In the genomic region with DNA sequence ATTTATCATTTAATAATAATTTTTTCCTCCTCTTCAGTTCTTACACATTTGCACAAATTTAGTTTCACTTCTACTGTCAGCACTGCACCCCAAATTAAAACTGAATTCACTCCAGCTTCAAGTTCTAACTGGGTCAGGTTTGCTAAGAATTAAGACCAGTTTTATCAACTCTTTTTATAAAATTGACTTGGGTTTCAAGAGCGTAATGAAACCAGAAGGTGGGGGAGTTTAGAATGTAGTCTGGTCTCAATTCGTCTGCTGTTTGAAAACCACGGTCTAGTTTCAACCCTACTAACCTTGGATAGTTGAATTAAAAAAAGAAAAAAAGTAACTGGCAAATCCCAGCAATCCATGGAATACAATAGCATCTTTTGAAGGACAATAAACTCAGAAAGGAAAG, we compare ENCODE assay signal across 25 cellular contexts. TPM values are rescaled to one million over a fixed set of nuclear protein-coding genes. Genes with fewer than 3 reads are reported as not detected.
A peak's percentile ranks its signal among the peaks of the same experiment; 100 is the strongest.
DNase-seq lines count a peak whose midpoint lies in the region; ATAC-seq and TF ChIP-seq lines count a peak whose summit lies in the region.
"Had no signal": no experiment of that assay in that cellular context is flagged by ENCODE, and none has a peak within 500 bp of the region (broad histone marks: within the 10 kb centered on the region; RNA-seq: fewer than 3 reads in every experiment).

No MANE protein-coding gene starts in this region.

- no peaks in the 10 kb centered on the region for H3K79me2 ChIP-seq in H9 (ENCODE audit: insufficient read depth, low read length)

- CTCF ChIA-PET in activated CD4-positive, alpha-beta T cell treated with anti-CD3 and anti-CD28 coated beads for 36 hours (lab: Charles Lee): interaction anchor here (1.2 to 1.9 kb wide), 2 partner anchors 10 to 14 kb away, joined by 3 to 5 read pairs; partner anchors contain the start of gene CTLA4
- CTCF ChIA-PET in CD4-positive, alpha-beta T cell (lab: Charles Lee): interaction anchor here (0.7 to 1.4 kb wide), 2 partner anchors 19 to 56 kb away, joined by 3 read pairs; no protein-coding TSS in a partner anchor
- CTCF ChIA-PET in activated CD4-positive, alpha-beta memory T cell treated with anti-CD3 and anti-CD28 coated beads for 36 hours (lab: Charles Lee): interaction anchor here (0.8 to 5.9 kb wide), 5 partner anchors 8 to 113 kb away, joined by 3 to 66 read pairs (median 3); partner anchors contain the start of gene CTLA4

- H3K9ac ChIP-seq in H9 (ENCODE audit: extremely low read depth, insufficient read length, low read length): no peak overlapping the region

- no peak overlapping the region for H2BK15ac ChIP-seq in H9 (ENCODE audit: low read depth, low read length)

- no peak for DNase-seq in activated CD4-positive, alpha-beta T cell treated with anti-CD3 and anti-CD28 coated beads for 36 hours
- no peak for DNase-seq in activated CD4-positive, alpha-beta T cell treated with anti-CD3 and anti-CD28 coated beads for 48 hours
- DNase-seq in CD4-positive, alpha-beta T cell: no peak
- DNase-seq in activated CD4-positive, alpha-beta memory T cell treated with anti-CD3 and anti-CD28 coated beads for 36 hours: no peak
- no peak for DNase-seq in effector memory CD4-positive, alpha-beta T cell
- DNase-seq in mesothelial cell of epicardium (ENCODE audit: low spot score in 2 of 2, unreplicated experiment in 2 of 2) (no peak), NCI-H2081 treated with DMSO at 0.1 percent for 48 hours (lab: John Stamatoyannopoulos, UW) (no peak), H9 (no peak)
- DNase-seq: amniotic stem cell; Karpas-422; left colon; mesendoderm; naive thymus-derived CD8-positive, alpha-beta T cell; NCI-H1048; NCI-H1930; NCI-H2227 treated with DMSO at 0.1 percent for 48 hours; NCI-H774; spleen; stimulated activated CD4-positive, alpha-beta T cell treated with anti-CD3 and anti-CD28 coated beads, Interleukin-4, amount 100 ng/mL, for 24 hours; stomach; transverse colon had no signal

- H3K9me3 ChIP-seq in CD4-positive, alpha-beta T cell (ENCODE audit: control insufficient read depth, low read length): no peaks in the 10 kb centered on the region
- no peaks in the 10 kb centered on the region for H3K9me3 ChIP-seq in effector memory CD4-positive, alpha-beta T cell (ENCODE audit: control insufficient read depth, low read length)
- H3K9me3 ChIP-seq in H9 (ENCODE audit: control insufficient read depth, low read depth, low read length): no peaks in the 10 kb centered on the region
- H3K9me3 ChIP-seq: spleen, stomach, transverse colon had no signal

- no peak overlapping the region for H4K91ac ChIP-seq in H9 (ENCODE audit: insufficient read length, low read depth, low read length)

- no peaks in the 10 kb centered on the region for H3K27me3 Mint-ChIP-seq in activated CD4-positive, alpha-beta T cell treated with anti-CD3 and anti-CD28 coated beads for 36 hours
- H3K27me3 Mint-ChIP-seq in CD4-positive, alpha-beta T cell: no peaks in the 10 kb centered on the region
- H3K27me3 Mint-ChIP-seq in activated CD4-positive, alpha-beta memory T cell treated with anti-CD3 and anti-CD28 coated beads for 36 hours: no peaks in the 10 kb centered on the region
- peaks cover 28% of the 10 kb centered on the region for H3K27me3 Mint-ChIP-seq in mesothelial cell of epicardium (ENCODE audit: low read depth)
- H3K27me3 Mint-ChIP-seq in H9 (ENCODE audit: low read depth): no peaks in the 10 kb centered on the region; the same call in 1 of the 2 replicates
- H3K27me3 Mint-ChIP-seq: naive thymus-derived CD8-positive, alpha-beta T cell had no signal

- no peaks in the 10 kb centered on the region for H3K27me3 ChIP-seq in CD4-positive, alpha-beta T cell (ENCODE audit: control insufficient read depth, insufficient read depth, low read length)
- H3K27me3 ChIP-seq in effector memory CD4-positive, alpha-beta T cell (replicated peaks; ENCODE audit: control insufficient read depth, insufficient read depth, low read length, poor library complexity, severe bottlenecking): no peaks in the 10 kb centered on the region
- H3K27me3 ChIP-seq in H9 (ENCODE audit: insufficient read depth, low read length): no peaks in the 10 kb centered on the region
- H3K27me3 ChIP-seq: cardiac muscle cell, spleen, stomach, transverse colon had no signal

- H2BK5ac ChIP-seq in H9 (ENCODE audit: insufficient read length, low read length): no peak overlapping the region

- no peak overlapping the region for H2BK12ac ChIP-seq in H9 (ENCODE audit: insufficient read length, low read depth, low read length)

- H3K23me2 ChIP-seq in H9 (ENCODE audit: insufficient read length, low read depth, low read length, poor library complexity, severe bottlenecking): no peaks in the 10 kb centered on the region

- no peak overlapping the region for H3K23ac ChIP-seq in H9 (ENCODE audit: insufficient read length, low read depth, low read length)

- no CpG with 5 or more reads among the region's 3 CpGs for WGBS in H9 (ENCODE audit: extremely low coverage, insufficient read length, low lambda C conversion rate)

- intact Hi-C loops in activated CD4-positive, alpha-beta T cell treated with anti-CD3 and anti-CD28 coated beads for 36 hours (cut with DNase I, micrococcal nuclease): loop anchor here (1.0 kb wide), 4 partner anchors 18 to 57 kb away; no protein-coding TSS in a partner anchor
- intact Hi-C loops in CD4-positive, alpha-beta T cell (cut with DNase I, micrococcal nuclease): no loop called here
- intact Hi-C loops in activated CD4-positive, alpha-beta memory T cell treated with anti-CD3 and anti-CD28 coated beads for 36 hours (cut with micrococcal nuclease): loop anchor here (1.0 kb wide), 5 partner anchors 18 to 55 kb away; no protein-coding TSS in a partner anchor

- H2BK20ac ChIP-seq in H9 (ENCODE audit: low read depth, low read length, poor library complexity, severe bottlenecking): no peak overlapping the region

- no peak overlapping the region for H3K56ac ChIP-seq in H9 (ENCODE audit: insufficient read length, low read depth, low read length)

- H3K4me1 Mint-ChIP-seq in activated CD4-positive, alpha-beta T cell treated with anti-CD3 and anti-CD28 coated beads for 36 hours: peaks cover 70% of the 10 kb centered on the region
- peaks cover 53% of the 10 kb centered on the region for H3K4me1 Mint-ChIP-seq in CD4-positive, alpha-beta T cell (ENCODE audit: low read depth)
- H3K4me1 Mint-ChIP-seq in activated CD4-positive, alpha-beta memory T cell treated with anti-CD3 and anti-CD28 coated beads for 36 hours (ENCODE audit: low read depth): peaks cover 68% of the 10 kb centered on the region
- H3K4me1 Mint-ChIP-seq in mesothelial cell of epicardium: no peaks in the 10 kb centered on the region
- H3K4me1 Mint-ChIP-seq in H9: no peaks in the 10 kb centered on the region
- H3K4me1 Mint-ChIP-seq: B cell had no signal

- H3K14ac ChIP-seq in H9 (ENCODE audit: insufficient read depth, low read length): no peak overlapping the region

- H3K9me3 Mint-ChIP-seq in activated CD4-positive, alpha-beta T cell treated with anti-CD3 and anti-CD28 coated beads for 36 hours (ENCODE audit: low read depth): peaks cover 10% of the 10 kb centered on the region
- no peaks in the 10 kb centered on the region for H3K9me3 Mint-ChIP-seq in CD4-positive, alpha-beta T cell
- H3K9me3 Mint-ChIP-seq in activated CD4-positive, alpha-beta memory T cell treated with anti-CD3 and anti-CD28 coated beads for 36 hours: no peaks in the 10 kb centered on the region
- H3K9me3 Mint-ChIP-seq in mesothelial cell of epicardium (no peaks in the 10 kb centered on the region), H9 (no peaks in the 10 kb centered on the region)
- H3K9me3 Mint-ChIP-seq: naive thymus-derived CD8-positive, alpha-beta T cell had no signal

- TF ChIP-seq CTCF in CD4-positive, alpha-beta T cell (IDR thresholded peaks at IDR 0.05): no peak
- no peak for TF ChIP-seq CTCF in mesothelial cell of epicardium (IDR thresholded peaks at IDR 0.05; ENCODE audit: unreplicated experiment)
- TF ChIP-seq CTCF in H9 (conservative IDR thresholded peaks at IDR 0.05): no peak

- H3T11ph ChIP-seq in H9 (ENCODE audit: low read length): no peak overlapping the region

- H4K20me1 ChIP-seq in H9 (ENCODE audit: control insufficient read depth, insufficient read depth, insufficient read length): no peaks in the 10 kb centered on the region

- no peak overlapping the region for H3K4ac ChIP-seq in H9 (ENCODE audit: low read depth, low read length)

- no peak overlapping the region for H4K5ac ChIP-seq in H9 (ENCODE audit: insufficient read length, low read depth, low read length)

- peak; percentile 50 for ATAC-seq in activated CD4-positive, alpha-beta T cell treated with anti-CD3 and anti-CD28 coated beads for 36 hours
- ATAC-seq in CD4-positive, alpha-beta T cell (ENCODE audit: poor library complexity): peak; percentile 38
- ATAC-seq: left colon; naive thymus-derived CD8-positive, alpha-beta T cell; Right ventricle myocardium inferior had no signal

- POLR2A ChIA-PET in activated CD4-positive, alpha-beta T cell treated with anti-CD3 and anti-CD28 coated beads for 36 hours (lab: Charles Lee): interaction anchor here (0.8 to 3.6 kb wide), 2 partner anchors 15 to 81 kb away, joined by 3 to 21 read pairs; partner anchors contain the start of gene CTLA4
- POLR2A ChIA-PET in CD4-positive, alpha-beta T cell (lab: Charles Lee): interaction anchor here (1.0 to 1.8 kb wide), 2 partner anchors 9 to 14 kb away, joined by 4 to 8 read pairs; partner anchors contain the start of gene CTLA4
- POLR2A ChIA-PET in activated CD4-positive, alpha-beta memory T cell treated with anti-CD3 and anti-CD28 coated beads for 36 hours (lab: Charles Lee): interaction anchor here (0.9 to 5.9 kb wide), 15 partner anchors 12 to 144 kb away, joined by 3 to 212 read pairs (median 5); partner anchors contain the start of genes CTLA4 and ICOS

- H3K4me1 ChIP-seq in effector memory CD4-positive, alpha-beta T cell (ENCODE audit: control insufficient read depth, insufficient read depth, low read length, poor library complexity, severe bottlenecking): peaks cover 6% of the 10 kb centered on the region
- H3K4me1 ChIP-seq in H9 (ENCODE audit: insufficient read depth, low read length): no peaks in the 10 kb centered on the region
- H3K4me1 ChIP-seq: stomach, transverse colon had no signal

- H3K4me3 Mint-ChIP-seq in activated CD4-positive, alpha-beta T cell treated with anti-CD3 and anti-CD28 coated beads for 36 hours: peak overlapping the region; percentile 57
- peak overlapping the region; percentile 77 for H3K4me3 Mint-ChIP-seq in CD4-positive, alpha-beta T cell
- H3K4me3 Mint-ChIP-seq in activated CD4-positive, alpha-beta memory T cell treated with anti-CD3 and anti-CD28 coated beads for 36 hours: peak overlapping the region; percentile 73
- H3K4me3 Mint-ChIP-seq in mesothelial cell of epicardium: no peak overlapping the region
- H3K4me3 Mint-ChIP-seq in H9: no peak overlapping the region
- H3K4me3 Mint-ChIP-seq: B cell had no signal

- H3K27ac Mint-ChIP-seq in activated CD4-positive, alpha-beta T cell treated with anti-CD3 and anti-CD28 coated beads for 36 hours: peak overlapping the region; percentile 94
- peak overlapping the region; percentile 82 for H3K27ac Mint-ChIP-seq in CD4-positive, alpha-beta T cell
- peak overlapping the region; percentile 91 for H3K27ac Mint-ChIP-seq in activated CD4-positive, alpha-beta memory T cell treated with anti-CD3 and anti-CD28 coated beads for 36 hours
- no peak overlapping the region for H3K27ac Mint-ChIP-seq in mesothelial cell of epicardium
- no peak overlapping the region for H3K27ac Mint-ChIP-seq in H9
- H3K27ac Mint-ChIP-seq: B cell had no signal

- H3K36me3 Mint-ChIP-seq in activated CD4-positive, alpha-beta T cell treated with anti-CD3 and anti-CD28 coated beads for 36 hours (ENCODE audit: low read depth): no peaks in the 10 kb centered on the region
- no peaks in the 10 kb centered on the region for H3K36me3 Mint-ChIP-seq in CD4-positive, alpha-beta T cell (ENCODE audit: low read depth)
- peaks cover 3% of the 10 kb centered on the region for H3K36me3 Mint-ChIP-seq in activated CD4-positive, alpha-beta memory T cell treated with anti-CD3 and anti-CD28 coated beads for 36 hours
- no peaks in the 10 kb centered on the region for H3K36me3 Mint-ChIP-seq in mesothelial cell of epicardium
- H3K36me3 Mint-ChIP-seq in H9 (ENCODE audit: insufficient read depth in 1 of 3, low read depth in 3 of 3): no peaks in the 10 kb centered on the region
- H3K36me3 Mint-ChIP-seq: naive thymus-derived CD8-positive, alpha-beta T cell had no signal

- H3K79me1 ChIP-seq in H9 (ENCODE audit: insufficient read depth, low read depth, low read length, poor library complexity, severe bottlenecking): no peaks in the 10 kb centered on the region

- H2BK120ac ChIP-seq in H9 (ENCODE audit: low read depth, low read length, poor library complexity, severe bottlenecking): no peak overlapping the region

- no peak overlapping the region for H3K4me2 ChIP-seq in H9 (ENCODE audit: insufficient read depth, insufficient read length, low read length)

- no peaks in the 10 kb centered on the region for H3K36me3 ChIP-seq in effector memory CD4-positive, alpha-beta T cell (ENCODE audit: control insufficient read depth, insufficient read depth, low read length)
- H3K36me3 ChIP-seq: cardiac muscle cell, spleen, stomach, transverse colon had no signal

- H3K18ac ChIP-seq in H9 (ENCODE audit: insufficient read length, low read depth, low read length): no peak overlapping the region

- no peak overlapping the region for H2AFZ ChIP-seq in H9 (ENCODE audit: low read length)

- H3K4me3 ChIP-seq in effector memory CD4-positive, alpha-beta T cell (ENCODE audit: insufficient read depth, low read depth, low read length, poor library complexity, severe bottlenecking): peak overlapping the region; percentile 20
- H3K4me3 ChIP-seq: cardiac muscle cell, spleen, stomach, transverse colon had no signal

- no peak overlapping the region for H4K8ac ChIP-seq in H9 (replicated peaks; ENCODE audit: insufficient read length, low read depth, low read length)

- no peak overlapping the region for H3K27ac ChIP-seq in CD4-positive, alpha-beta T cell (ENCODE audit: low read depth, low read length)
- H3K27ac ChIP-seq in effector memory CD4-positive, alpha-beta T cell (ENCODE audit: insufficient read depth, low read length, poor library complexity, severe bottlenecking): peak overlapping the region; percentile 55
- no peak overlapping the region for H3K27ac ChIP-seq in H9 (ENCODE audit: insufficient read length, low read depth, low read length)
- H3K27ac ChIP-seq: cardiac muscle cell, stomach, transverse colon had no signal

- no peak overlapping the region for H2AK5ac ChIP-seq in H9 (ENCODE audit: insufficient read length, low read length)

RNA-seq across cellular contexts. Expression of gene CTLA4, which starts 14.3 kb away (rescaled TPM):
- total RNA-seq in activated CD4-positive, alpha-beta T cell treated with anti-CD3 and anti-CD28 coated beads for 36 hours: 100 to 1,000 TPM; 121 to 127 TPM
- 10 to 100 TPM; 49.8 to 52.0 TPM for total RNA-seq in CD4-positive, alpha-beta T cell
- total RNA-seq in activated CD4-positive, alpha-beta memory T cell treated with anti-CD3 and anti-CD28 coated beads for 36 hours: 100 to 1,000 TPM; 245 to 254 TPM
- total RNA-seq in mesothelial cell of epicardium (not detected in 3 replicates), H9 (2021) (not detected in 2 replicates)
- total RNA-seq: cardiac muscle cell, osteocyte had no signal

Comparison
In these comparisons a context has a peak if more than half of its experiments do, and no peak if none do; other contexts are left out.
1. H3K27ac Mint-ChIP-seq: peak in activated CD4-positive, alpha-beta T cell treated with anti-CD3 and anti-CD28 coated beads for 36 hours (single experiment), CD4-positive, alpha-beta T cell (single experiment) and activated CD4-positive, alpha-beta memory T cell treated with anti-CD3 and anti-CD28 coated beads for 36 hours (single experiment); none in mesothelial cell of epicardium (single experiment) and H9 (0 of 3).
2. H3K4me3 Mint-ChIP-seq: peak in activated CD4-positive, alpha-beta T cell treated with anti-CD3 and anti-CD28 coated beads for 36 hours (single experiment), CD4-positive, alpha-beta T cell (single experiment) and activated CD4-positive, alpha-beta memory T cell treated with anti-CD3 and anti-CD28 coated beads for 36 hours (single experiment); none in mesothelial cell of epicardium (single experiment) and H9 (0 of 2).
3. RNA of gene CTLA4, which starts 14.3 kb away (total RNA-seq): 245 to 254 TPM in activated CD4-positive, alpha-beta memory T cell treated with anti-CD3 and anti-CD28 coated beads for 36 hours, 121 to 127 TPM in activated CD4-positive, alpha-beta T cell treated with anti-CD3 and anti-CD28 coated beads for 36 hours and 49.8 to 52.0 TPM in CD4-positive, alpha-beta T cell; not detected in mesothelial cell of epicardium and not detected in H9; every median in the first group is over 10 times any median in the second.
4. intact Hi-C loops: an anchor here in activated CD4-positive, alpha-beta T cell treated with anti-CD3 and anti-CD28 coated beads for 36 hours (1.0 kb wide) and activated CD4-positive, alpha-beta memory T cell treated with anti-CD3 and anti-CD28 coated beads for 36 hours (1.0 kb wide); none called in CD4-positive, alpha-beta T cell.